Comparison of ENCODE assay signal across 8 cellular contexts in the genomic region with DNA sequence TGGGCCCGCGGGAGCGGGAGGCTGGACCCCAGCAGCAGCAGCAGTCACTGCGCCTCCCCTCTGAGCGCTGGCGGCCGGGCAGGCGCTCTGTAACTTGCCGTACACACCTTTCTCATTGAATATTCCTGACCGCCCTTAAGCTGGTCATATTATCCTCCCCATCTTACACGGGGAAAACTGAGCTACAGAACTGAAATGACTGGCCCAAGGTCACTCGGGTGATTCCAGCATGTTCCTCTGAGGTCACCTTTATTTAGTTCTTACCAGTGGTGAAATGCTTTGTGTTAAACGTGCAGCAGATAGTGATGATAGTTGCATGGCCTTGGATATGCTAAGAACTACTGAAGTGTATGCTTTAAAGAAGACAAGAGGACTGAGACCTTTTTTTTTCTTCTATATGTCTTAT. TPM values are rescaled to one million over a fixed set of nuclear protein-coding genes. Genes with fewer than 3 reads are reported as not detected.
DNase-seq lines count a peak whose midpoint lies in the region; ATAC-seq and TF ChIP-seq lines count a peak whose summit lies in the region.

No MANE protein-coding gene starts in this region.

- peaks cover 31% of the 10 kb centered on the region for H3K36me3 Mint-ChIP-seq in brain

- DNase-seq in mucosa of descending colon (no peak), GF-D8 (lab: John Stamatoyannopoulos, UW) (no peak), NCI-H1048 (lab: John Stamatoyannopoulos, UW) (no peak), NCI-H2107 (lab: John Stamatoyannopoulos, UW) (no peak), medulla oblongata (ENCODE audit: extremely low spot score) (no peak)

- no peaks in the 10 kb centered on the region for H3K9me3 ChIP-seq in mucosa of descending colon

- H3K4me1 ChIP-seq in mucosa of descending colon (ENCODE audit: low read depth), result peaks cover 14% of the 10 kb centered on the region

- H3K27me3 Mint-ChIP-seq in brain, result peaks cover 17% of the 10 kb centered on the region

- H3K36me3 ChIP-seq in mucosa of descending colon (ENCODE audit: low read depth), result no peaks in the 10 kb centered on the region

- peaks cover 37% of the 10 kb centered on the region for H3K4me1 Mint-ChIP-seq in brain

- TF ChIP-seq CTCF in brain (conservative IDR thresholded peaks at IDR 0.05) (no peak), mucosa of descending colon (IDR thresholded peaks at IDR 0.05) (no peak)

- no peaks in the 10 kb centered on the region for H3K9me3 Mint-ChIP-seq in brain

- H3K27ac Mint-ChIP-seq in brain, result peak overlapping the region; percentile 97 to 100 (median 100)

- peak overlapping the region; percentile 96 to 100 (median 100) for H3K4me3 Mint-ChIP-seq in brain

- peak overlapping the region; percentile 79 for H3K4me3 ChIP-seq in mucosa of descending colon

- ATAC-seq in GM18868 (IDR thresholded peaks at IDR 0.05; ENCODE audit: unreplicated experiment) (peak; percentile 11), HG03280 (IDR thresholded peaks at IDR 0.05; ENCODE audit: unreplicated experiment) (peak; percentile 22), mucosa of descending colon (peak; percentile 33)

- intact Hi-C loops in mucosa of descending colon (cut with DNase I, micrococcal nuclease), result loop anchor here in 1 of 2 donors (2.0 kb wide), 1 partner anchor 38 kb away; no protein-coding TSS in a partner anchor

RNA-seq across cellular contexts. Expression of a gene that starts 0.6 kb away (rescaled TPM):
- 303 TPM for polyA plus RNA-seq in brain (ENCODE audit: insufficient read depth, low read depth, low replicate concordance)
- 100 to 1,000 TPM; 448 to 727 (median 690) TPM for total RNA-seq in mucosa of descending colon

RNA-seq across cellular contexts. Expression of a gene that starts 0.8 kb away (rescaled TPM):
- 0.48 TPM for polyA plus RNA-seq in brain (ENCODE audit: insufficient read depth, low read depth, low replicate concordance)
- under 1 TPM; 0.28 to 0.41 (median 0.36) TPM for total RNA-seq in mucosa of descending colon

RNA-seq across cellular contexts. Expression of a gene that starts 6.4 kb away (rescaled TPM):
- not detected for polyA plus RNA-seq in brain (ENCODE audit: insufficient read depth, low read depth, low replicate concordance)
- 1 to 10 TPM; 2.9 to 9.9 (median 3.8) TPM for total RNA-seq in mucosa of descending colon

RNA-seq across cellular contexts. Expression of a gene that starts 36.6 kb away (rescaled TPM):
- polyA plus RNA-seq in brain (ENCODE audit: insufficient read depth, low read depth, low replicate concordance), result 14.5 TPM
- total RNA-seq in mucosa of descending colon, result 10 to 100 TPM; 37.3 to 93.5 (median 63.0) TPM

RNA-seq across cellular contexts. Expression of a gene that starts 53.9 kb away (rescaled TPM):
- polyA plus RNA-seq in brain (ENCODE audit: insufficient read depth, low read depth, low replicate concordance), result 9.5 TPM
- total RNA-seq in mucosa of descending colon, result 10 to 100 TPM; 11.6 to 44.5 (median 24.3) TPM
